Comparison of ENCODE assay signal across 8 cellular contexts in the genomic region with DNA sequence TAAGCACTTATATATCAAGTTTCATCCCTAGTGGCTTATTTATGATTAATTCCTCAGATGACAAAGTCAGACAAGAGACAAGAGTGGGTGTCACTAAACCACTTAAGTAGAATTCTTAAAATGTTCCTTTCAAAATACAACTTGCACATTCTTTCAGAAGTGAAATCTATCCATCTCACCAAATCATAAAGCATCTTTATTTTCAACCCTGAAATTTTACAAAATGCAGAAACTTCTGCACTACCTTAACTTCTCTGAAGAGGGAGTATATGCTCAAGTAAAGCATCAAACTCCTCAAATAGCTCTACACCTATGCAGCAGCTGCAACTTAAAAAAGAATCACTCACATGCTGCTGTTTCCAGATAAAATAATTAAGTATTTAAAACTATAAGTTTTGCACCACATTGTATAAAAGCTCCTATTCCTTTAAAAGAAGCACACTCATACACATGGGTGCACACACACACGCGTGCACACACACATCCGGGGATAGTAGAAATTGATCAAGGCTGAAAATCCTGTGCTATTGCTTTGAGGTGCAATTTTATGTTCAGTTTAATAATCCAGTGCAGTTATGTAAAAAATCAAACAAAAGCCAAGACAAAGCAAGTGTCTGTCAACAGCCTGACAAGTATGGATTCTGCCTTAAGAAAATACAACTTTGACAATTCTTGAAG.
DNase-seq lines count a peak whose midpoint lies in the region; ATAC-seq, FAIRE-seq and TF ChIP-seq lines count a peak whose summit lies in the region.

No MANE protein-coding gene starts in this region.

- H3K4ac ChIP-seq in H1 (replicated peaks; ENCODE audit: insufficient read length, low read depth, low read length): no peak overlapping the region

- H3K9me3 ChIP-seq in DOHH2 (ENCODE audit: control insufficient read depth, insufficient read depth, low read length): no peaks in the 10 kb centered on the region
- H3K9me3 ChIP-seq in H1 (ENCODE audit: insufficient read depth in 2 of 2, low read depth in 1 of 2, low read length in 1 of 2): no peaks in the 10 kb centered on the region

- H4K20me1 ChIP-seq in DOHH2 (ENCODE audit: control insufficient read depth, insufficient read depth, low read depth, low read length): peaks cover 3% of the 10 kb centered on the region
- peaks cover 0 to 1% of the 10 kb centered on the region in 2 experiments for H4K20me1 ChIP-seq in H1 (replicated peaks in 1 of 2; ENCODE audit: control insufficient read depth in 1 of 2, insufficient read depth in 2 of 2, low read length in 2 of 2)

- ATAC-seq in GM21737 (IDR thresholded peaks at IDR 0.05; ENCODE audit: unreplicated experiment): peak; percentile 56
- ATAC-seq in left lobe of liver: no peak

- H3K27me3 ChIP-seq in DOHH2 (ENCODE audit: control insufficient read depth, low read length): no peaks in the 10 kb centered on the region
- H3K27me3 ChIP-seq in H1 (replicated peaks in 1 of 4; ENCODE audit: control insufficient read depth in 3 of 4, extremely low read depth in 1 of 4, insufficient read depth in 3 of 4, low read length in 3 of 4): no peaks in the 10 kb centered on the region

- no peaks in the 10 kb centered on the region for H3K9me2 ChIP-seq in DOHH2 (replicated peaks; ENCODE audit: control insufficient read depth, low read length)

- H3K14ac ChIP-seq in H1 (ENCODE audit: insufficient read length): no peak overlapping the region

- 89% methylated on average over 3 of the region's 3 CpGs; no CpG with 5 or more reads in 1 of the 2 experiments for WGBS in H1 (ENCODE audit: extremely low coverage in 1 of 2, insufficient coverage in 1 of 2, insufficient read length in 1 of 2, insufficient replicate concordance in 2 of 2, low coverage in 1 of 2, low lambda C conversion rate in 2 of 2, missing lambda C conversion rate in 1 of 2), 2 experiments

- no peak overlapping the region; the same call in 1 of the 2 replicates for H3K4me2 ChIP-seq in DOHH2 (ENCODE audit: low read length)
- no peak overlapping the region for H3K4me2 ChIP-seq in H1 (ENCODE audit: insufficient read depth in 1 of 2, low read depth in 2 of 2, low read length in 2 of 2)

- no peaks in the 10 kb centered on the region for H3K23me2 ChIP-seq in H1 (ENCODE audit: low read depth, low read length)

- H3K23ac ChIP-seq in H1 (ENCODE audit: insufficient read length): no peak overlapping the region

- H3F3A ChIP-seq in DOHH2 (ENCODE audit: control insufficient read depth, insufficient read depth): peaks cover 12% of the 10 kb centered on the region

- H3K79me2 ChIP-seq in DOHH2 (ENCODE audit: control insufficient read depth, low read length) (peaks cover 52% of the 10 kb centered on the region), H1 (ENCODE audit: control insufficient read depth in 1 of 2, insufficient read depth in 2 of 2, low read length in 2 of 2) (peaks cover 0 to 40% of the 10 kb centered on the region in 2 experiments; a peak in 2 of 4 replicates)

- H4K8ac ChIP-seq in H1 (ENCODE audit: extremely low read depth, insufficient read depth, low read length): no peak overlapping the region

- no peak for TF ChIP-seq EP300 in H1 (IDR thresholded peaks at IDR 0.05; ENCODE audit: borderline replicate concordance in 1 of 2, low read depth in 2 of 2, low read length in 2 of 2)

- TF ChIP-seq CTCF in DOHH2 (IDR thresholded peaks at IDR 0.05; ENCODE audit: low read depth, low read length, poor library complexity, severe bottlenecking) (peak; percentile 63), H1 (IDR thresholded peaks at IDR 0.05; ENCODE audit: control extremely low read depth in 1 of 3, insufficient read depth in 1 of 3, low read depth in 1 of 3, low read length in 3 of 3) (peak in 2 of 3 experiments; percentile 10 to 50; a peak in 2 of 4 replicates)

- no peak overlapping the region for H3K56ac ChIP-seq in H1 (replicated peaks; ENCODE audit: insufficient read length, low read depth, low read length)

- H2AK5ac ChIP-seq in H1 (ENCODE audit: low read depth, low read length): no peak overlapping the region

- no peak overlapping the region for H2BK12ac ChIP-seq in H1 (ENCODE audit: low read depth, low read length)

- H2BK20ac ChIP-seq in H1 (ENCODE audit: low read length): no peak overlapping the region

- DNase-seq in NCI-H1694 (lab: John Stamatoyannopoulos, UW) (peak; percentile 19), H1 (ENCODE audit: low read depth in 1 of 2, low spot score in 2 of 2) (no peak), pons (ENCODE audit: low spot score) (peak; percentile 88), NCI-H2029 (lab: John Stamatoyannopoulos, UW) (no peak), T-helper 1 cell (no peak), left lobe of liver (ENCODE audit: low spot score) (no peak)

- peak; percentile 65 to 67 for TF ChIP-seq RAD21 in H1 (IDR thresholded peaks at IDR 0.05 in 1 of 2, conservative IDR thresholded peaks at IDR 0.05 in 1 of 2; ENCODE audit: low read depth in 2 of 2, low read length in 2 of 2)

- H3K4me3 ChIP-seq in DOHH2 (ENCODE audit: low read length): no peak overlapping the region
- no peak overlapping the region for H3K4me3 ChIP-seq in H1 (ENCODE audit: extremely low read depth in 1 of 4, insufficient read depth in 2 of 4, low read depth in 3 of 4, low read length in 4 of 4)

- no peak overlapping the region for H3K9ac ChIP-seq in H1 (replicated peaks in 1 of 4; ENCODE audit: extremely low read depth in 1 of 4, low read depth in 3 of 4, low read length in 3 of 4)

- no peak overlapping the region for H2AFZ ChIP-seq in H1 (ENCODE audit: low read length)

- no peak overlapping the region for H4K5ac ChIP-seq in H1 (ENCODE audit: insufficient read length, low read depth, low read length)

- no peak overlapping the region for H3K27ac ChIP-seq in DOHH2 (ENCODE audit: low read depth, low read length)
- no peak overlapping the region for H3K27ac ChIP-seq in H1 (ENCODE audit: low read depth, low read length)

- no peak overlapping the region for H4K91ac ChIP-seq in H1 (replicated peaks; ENCODE audit: insufficient read length, low read length)

- no peaks in the 10 kb centered on the region for H3K79me1 ChIP-seq in H1 (ENCODE audit: low read depth, low read length)

- H3K36me3 ChIP-seq in DOHH2 (ENCODE audit: control insufficient read depth, low read length) (peaks cover 65% of the 10 kb centered on the region), H1 (ENCODE audit: control insufficient read depth in 2 of 4, insufficient read depth in 4 of 4, low read length in 3 of 4) (no peaks in the 10 kb centered on the region)

- H2BK5ac ChIP-seq in H1 (ENCODE audit: low read depth, low read length): no peak overlapping the region

- no peak overlapping the region for H2BK15ac ChIP-seq in H1 (ENCODE audit: low read length)

- TF ChIP-seq POLR2A in H1 (IDR thresholded peaks at IDR 0.05; ENCODE audit: control extremely low read depth in 1 of 2, low read depth in 2 of 2, low read length in 2 of 2): no peak

- no peak for FAIRE-seq in H1 (lab: Jason Lieb, UNC)

- POLR2A ChIA-PET in H1 (lab: Charles Lee; ENCODE audit: partially characterized antibody): no interaction called here

- CTCF ChIA-PET in H1 (lab: Charles Lee; ENCODE audit: partially characterized antibody): interaction anchor here (0.6 to 3.8 kb wide), 19 partner anchors 10 to 369 kb away, joined by 3 to 28 read pairs (median 3); no protein-coding TSS in a partner anchor

- H3K18ac ChIP-seq in H1 (ENCODE audit: extremely low read depth, low read length): no peak overlapping the region

- H2BK120ac ChIP-seq in H1 (replicated peaks; ENCODE audit: low read depth, low read length): no peak overlapping the region

- peaks cover 41% of the 10 kb centered on the region for H3K4me1 ChIP-seq in DOHH2 (ENCODE audit: control insufficient read depth, low read length)
- H3K4me1 ChIP-seq in H1 (replicated peaks in 1 of 4; ENCODE audit: control insufficient read depth in 3 of 4, insufficient read depth in 4 of 4, low read length in 3 of 4): peaks cover 6 to 16% (median 13%) of the 10 kb centered on the region in 4 experiments

TF ChIP-seq in H1, 55 proteins besides CTCF, POLR2A, EP300 and RAD21:
- TF ChIP-seq EZH2 (IDR thresholded peaks at IDR 0.05; ENCODE audit: low read depth, low read length, severe bottlenecking): no peak
- TF ChIP-seq ATF2 (IDR thresholded peaks at IDR 0.05; ENCODE audit: low read length): no peak
- TF ChIP-seq YY1 (IDR thresholded peaks at IDR 0.05; ENCODE audit: low read depth, low read length): no peak
- TF ChIP-seq MAFK (IDR thresholded peaks at IDR 0.05; ENCODE audit: low read depth, low read length): no peak
- TF ChIP-seq PHF8 (conservative IDR thresholded peaks at IDR 0.05; ENCODE audit: low read depth, low read length): no peak
- TF ChIP-seq NANOG (IDR thresholded peaks at IDR 0.05; ENCODE audit: insufficient read depth, low read depth, low read length, poor library complexity, severe bottlenecking): no peak
- no peak for TF ChIP-seq EGR1 (IDR thresholded peaks at IDR 0.05; ENCODE audit: borderline replicate concordance, low read depth, low read length)
- TF ChIP-seq CHD2 (IDR thresholded peaks at IDR 0.05; ENCODE audit: low read length): no peak
- TF ChIP-seq, protein P1, sequence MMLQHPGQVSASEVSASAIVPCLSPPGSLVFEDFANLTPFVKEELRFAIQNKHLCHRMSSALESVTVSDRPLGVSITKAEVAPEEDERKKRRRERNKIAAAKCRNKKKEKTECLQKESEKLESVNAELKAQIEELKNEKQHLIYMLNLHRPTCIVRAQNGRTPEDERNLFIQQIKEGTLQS (IDR thresholded peaks at IDR 0.05; ENCODE audit: insufficient read depth, low read depth, low read length): no peak
TF ChIP-seq in H1: peak in this region for 0.

Comparison
In these comparisons a context has a peak if more than half of its experiments do, and no peak if none do; other contexts are left out.
1. DNase-seq: peak in NCI-H1694 (single experiment) and pons (single experiment); none in H1 (0 of 2), NCI-H2029 (single experiment), T-helper 1 cell (0 of 5) and left lobe of liver (single experiment).